In the genomic region with DNA sequence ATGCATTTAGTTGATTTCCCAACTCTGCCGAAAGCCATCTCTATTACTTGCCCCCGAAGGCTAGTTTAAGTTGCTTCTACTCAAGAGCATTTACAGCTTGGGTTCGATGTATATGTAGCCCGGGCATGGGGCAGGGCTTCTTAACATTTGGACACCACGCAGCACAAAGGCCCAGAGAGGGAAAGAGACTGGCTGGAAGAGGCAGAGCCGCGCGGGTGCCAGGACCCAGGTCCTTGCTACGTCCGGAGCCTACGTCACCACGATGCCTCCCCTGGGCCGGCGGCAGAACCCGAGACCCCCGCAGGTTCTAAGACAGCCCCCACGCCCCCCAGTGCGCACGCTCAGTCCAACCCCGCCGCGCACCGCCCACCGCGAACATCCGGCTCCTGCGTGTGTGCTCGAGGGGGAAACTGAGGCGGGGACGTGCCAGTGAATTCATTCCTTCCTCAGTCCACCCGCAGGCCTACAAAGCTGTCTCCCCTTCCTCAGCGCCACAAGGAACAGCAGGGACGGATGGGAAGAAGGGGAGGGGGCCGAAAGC, we compare ENCODE assay signal across 8 cellular contexts. TPM values are rescaled to one million over a fixed set of nuclear protein-coding genes. Genes with fewer than 3 reads are reported as not detected.
A peak's percentile ranks its signal among the peaks of the same experiment; 100 is the strongest.
DNase-seq lines count a peak whose midpoint lies in the region; ATAC-seq and TF ChIP-seq lines count a peak whose summit lies in the region.

No MANE protein-coding gene starts in this region.

- intact Hi-C loops in right lobe of liver (cut with DNase I) = no loop called here
- intact Hi-C loops in stomach (cut with DNase I; ENCODE audit: low total_unique reads) = no loop called here

- peaks cover 28% of the 10 kb centered on the region for H3K4me1 ChIP-seq in HUES6 (ENCODE audit: control insufficient read depth, insufficient read depth, low read length)
- peaks cover 0 to 19% (median 9%) of the 10 kb centered on the region in 4 donors for H3K4me1 ChIP-seq in right lobe of liver
- H3K4me1 ChIP-seq in stomach = peaks cover 11 to 48% (median 31%) of the 10 kb centered on the region in 4 donors

- H3K4me3 ChIP-seq in HUES6 (ENCODE audit: low read depth, low read length) = peak overlapping the region; percentile 83
- peak overlapping the region; percentile 89 to 100 (median 100) for H3K4me3 ChIP-seq in right lobe of liver
- peak overlapping the region; percentile 73 to 100 (median 99) for H3K4me3 ChIP-seq in stomach

- TF ChIP-seq POLR2A in right lobe of liver (IDR thresholded peaks at IDR 0.05) = no peak
- TF ChIP-seq POLR2A in stomach (IDR thresholded peaks at IDR 0.05) = no peak

- WGBS in right lobe of liver (ENCODE audit: insufficient coverage, low coverage, low lambda C conversion rate, missing lambda C conversion rate) = 0% methylated on average over 22 of the region's 34 CpGs
- 0% methylated on average over 12 to 34 of the region's 34 CpGs for WGBS in stomach, 5 donors

- peak overlapping the region; percentile 100 for H3K9ac ChIP-seq in HUES6 (ENCODE audit: low read length)

- H3K27ac ChIP-seq in HUES6 (ENCODE audit: low read depth, low read length) (peak overlapping the region; percentile 100), right lobe of liver (peak overlapping the region; percentile 96 to 100 (median 100)), stomach (peak overlapping the region; percentile 100)

- H3K27me3 ChIP-seq in HUES6 (ENCODE audit: control insufficient read depth, insufficient read depth, low read length) (no peaks in the 10 kb centered on the region), right lobe of liver (no peaks in the 10 kb centered on the region), stomach (no peaks in the 10 kb centered on the region)

- TF ChIP-seq CTCF in right lobe of liver (IDR thresholded peaks at IDR 0.05) = no peak
- TF ChIP-seq CTCF in stomach (IDR thresholded peaks at IDR 0.05) = no peak

- peak; percentile 2 for ATAC-seq in GM21360 (IDR thresholded peaks at IDR 0.05; ENCODE audit: unreplicated experiment)
- ATAC-seq in right lobe of liver = peak; percentile 13 to 39 (median 18)

- peak; percentile 61 for DNase-seq in DMS53 treated with DMSO at 0.1 percent for 48 hours (lab: John Stamatoyannopoulos, UW; ENCODE audit: unreplicated experiment)
- peak; percentile 92 for DNase-seq in SK-N-DZ (ENCODE audit: low spot score)
- peak; percentile 20 for DNase-seq in dedifferentiated amniotic fluid mesenchymal stem cell (ENCODE audit: extremely low spot score)
- peak; percentile 71 to 79 (median 76) for DNase-seq in right lobe of liver
- DNase-seq in stomach = peak; percentile 50
- DNase-seq in retina = no peak

- no peaks in the 10 kb centered on the region for H3K9me3 ChIP-seq in HUES6 (ENCODE audit: control insufficient read depth, insufficient read depth, low read depth, low read length)
- H3K9me3 ChIP-seq in right lobe of liver = no peaks in the 10 kb centered on the region
- no peaks in the 10 kb centered on the region for H3K9me3 ChIP-seq in stomach

- H3K36me3 ChIP-seq in HUES6 (ENCODE audit: control insufficient read depth, insufficient read depth, low read length) (peaks cover 20% of the 10 kb centered on the region), right lobe of liver (peaks cover 0 to 16% (median 0%) of the 10 kb centered on the region in 4 donors), stomach (peaks cover 14 to 21% (median 21%) of the 10 kb centered on the region in 4 donors)

- TF ChIP-seq EP300 in stomach (IDR thresholded peaks at IDR 0.05) = no peak

RNA-seq across cellular contexts. Expression of a gene that starts 0.4 kb away (rescaled TPM):
- 13.0 and 13.5 TPM in 2 replicates for polyA plus RNA-seq in SK-N-DZ (2014; cell fraction: cytosol; rRNA removed)
- polyA plus RNA-seq in SK-N-DZ (2014; cell fraction: nucleus; rRNA removed) = 13.2 and 33.7 TPM in 2 replicates
- total RNA-seq in right lobe of liver (10 to 100 TPM in 2 of 6 experiments, 1 to 10 TPM in 4; 7.8 to 12.1 (median 9.5) TPM), stomach (10 to 100 TPM; 22.2 to 41.4 (median 32.5) TPM)
- 10 to 100 TPM; 21.0 to 25.1 (median 21.1) TPM for polyA plus RNA-seq in stomach

RNA-seq across cellular contexts. Expression of a gene that starts 22.2 kb away (rescaled TPM):
- 27.4 and 30.2 TPM in 2 replicates for polyA plus RNA-seq in SK-N-DZ (2014; cell fraction: cytosol; rRNA removed)
- 16.1 and 25.6 TPM in 2 replicates for polyA plus RNA-seq in SK-N-DZ (2014; cell fraction: nucleus; rRNA removed)
- total RNA-seq in right lobe of liver (10 to 100 TPM in 5 of 6 experiments, 1 to 10 TPM in 1; 9.6 to 70.2 (median 35.6) TPM), stomach (100 to 1,000 TPM in 2 of 5 donors, 10 to 100 TPM in 3; 22.0 to 313 (median 70.1) TPM)
- 10 to 100 TPM; 51.5 to 58.6 (median 53.2) TPM for polyA plus RNA-seq in stomach

RNA-seq across cellular contexts. Expression of a gene that starts 37.9 kb away (rescaled TPM):
- 14.4 and 15.1 TPM in 2 replicates for polyA plus RNA-seq in SK-N-DZ (2014; cell fraction: cytosol; rRNA removed)
- 33.7 and 53.1 TPM in 2 replicates for polyA plus RNA-seq in SK-N-DZ (2014; cell fraction: nucleus; rRNA removed)
- total RNA-seq in right lobe of liver = 1 to 10 TPM; 6.5 to 9.3 (median 7.8) TPM
- total RNA-seq in stomach = 10 to 100 TPM in 4 of 5 donors, 1 to 10 TPM in 1; 8.3 to 72.3 (median 38.5) TPM
- polyA plus RNA-seq in stomach = 10 to 100 TPM in 1 of 3 donors, 1 to 10 TPM in 2; 7.2 to 12.0 (median 9.3) TPM

RNA-seq across cellular contexts. Expression of a gene that starts 43.0 kb away (rescaled TPM):
- 42.6 and 48.7 TPM in 2 replicates for polyA plus RNA-seq in SK-N-DZ (2014; cell fraction: cytosol; rRNA removed)
- polyA plus RNA-seq in SK-N-DZ (2014; cell fraction: nucleus; rRNA removed) = 183 and 260 TPM in 2 replicates
- total RNA-seq in right lobe of liver (100 to 1,000 TPM in 3 of 6 experiments, 10 to 100 TPM in 3; 54.4 to 194 (median 134) TPM), stomach (100 to 1,000 TPM in 3 of 5 donors, 10 to 100 TPM in 2; 29.9 to 292 (median 132) TPM)
- 10 to 100 TPM; 30.1 to 66.9 (median 48.4) TPM for polyA plus RNA-seq in stomach

RNA-seq across cellular contexts. Expression of a gene that starts 43.1 kb away (rescaled TPM):
- polyA plus RNA-seq in SK-N-DZ (2014; cell fraction: cytosol; rRNA removed) = 12.8 and 18.3 TPM in 2 replicates
- polyA plus RNA-seq in SK-N-DZ (2014; cell fraction: nucleus; rRNA removed) = 23.6 and 36.5 TPM in 2 replicates
- total RNA-seq in right lobe of liver = 1 to 10 TPM; 3.6 to 8.8 (median 5.4) TPM
- 10 to 100 TPM in 2 of 5 donors, 1 to 10 TPM in 2, not detected in 1; 3.9 to 29.9 (median 9.6) TPM for total RNA-seq in stomach
- polyA plus RNA-seq in stomach = 1 to 10 TPM; 3.3 to 3.8 (median 3.7) TPM
